In the genomic region with DNA sequence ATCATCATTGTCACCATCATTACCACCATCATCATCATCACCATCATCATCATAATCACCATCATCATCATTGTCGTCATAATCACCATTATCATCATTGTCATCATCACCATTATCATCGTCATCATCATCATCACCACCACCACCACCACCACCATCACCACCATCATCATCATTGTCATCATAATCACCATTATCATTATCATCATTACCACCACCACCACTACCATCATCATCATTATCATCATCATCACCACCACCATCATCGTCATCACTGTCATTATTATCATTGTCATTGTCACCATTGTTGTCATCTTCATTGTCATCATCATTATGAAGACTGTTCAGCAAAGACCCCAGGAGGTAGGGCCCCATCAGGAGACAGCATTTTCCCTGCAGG, we compare ENCODE assay signal across 36 cellular contexts. TPM values are rescaled to one million over a fixed set of nuclear protein-coding genes. Genes with fewer than 3 reads are reported as not detected.
"Had no signal": no experiment of that assay in that cellular context is flagged by ENCODE, and none has a peak within 500 bp of the region (broad histone marks: within the 10 kb centered on the region; RNA-seq: fewer than 3 reads in every experiment).

No MANE protein-coding gene starts in this region.

- H3K4me3 ChIP-seq: adrenal gland, body of pancreas, cardiac muscle cell, colonic mucosa had no signal

- DNase-seq: activated B cell treated with CpG ODN at 0.5 μM for 24 hours; activated CD4-positive, alpha-beta memory T cell treated with anti-CD3 and anti-CD28 coated beads for 36 hours; activated CD4-positive, alpha-beta T cell treated with anti-CD3 and anti-CD28 coated beads for 48 hours; activated CD4-positive, alpha-beta T cell treated with anti-CD3 and anti-CD28 coated beads, Interleukin-2, amount 50 U/mL, for 1 hour; activated CD8-positive, alpha-beta memory T cell treated with anti-CD3 and anti-CD28 coated beads, Interleukin-2, amount 10 ng/mL, durations not matched to agents 7 days and 5 days; activated CD8-positive, alpha-beta memory T cell treated with anti-CD3 and anti-CD28 coated beads, Interleukin-2, amount 50 U/mL, for 4 hours; activated CD8-positive, alpha-beta T cell treated with anti-CD3 and anti-CD28 coated beads, Interleukin-2, amount 10 ng/mL, durations not matched to agents 7 days and 5 days; activated effector memory CD4-positive, alpha-beta T cell treated with anti-CD3 and anti-CD28 coated beads, Interleukin-2, amount 50 U/mL, for 16 hours; activated naive CD4-positive, alpha-beta T cell treated with anti-CD3 and anti-CD28 coated beads for 36 hours; activated naive CD8-positive, alpha-beta T cell treated with anti-CD3 and anti-CD28 coated beads for 36 hours; activated naive CD8-positive, alpha-beta T cell treated with anti-CD3 and anti-CD28 coated beads, Interleukin-2, amount 50 U/mL, for 24 hours; activated T-cell treated with anti-CD3 and anti-CD28 coated beads, Interleukin-2, amount 50 U/mL, for 1 hour; activated T-cell treated with anti-CD3 and anti-CD28 coated beads, Interleukin-2, amount 50 U/mL, for 48 hours; adrenal gland; amygdala; aorta; body of pancreas; central memory CD4-positive, alpha-beta T cell; cerebellar nuclear complex; colonic mucosa; effector CD8-positive, alpha-beta T cell; foreskin fibroblast; head of caudate nucleus; T-helper 17 cell; T1000; WERI-Rb-1 had no signal

- H3K27ac Mint-ChIP-seq: activated B cell treated with CpG ODN at 0.5 μM for 24 hours; activated CD4-positive, alpha-beta memory T cell treated with anti-CD3 and anti-CD28 coated beads for 36 hours; activated CD8-positive, alpha-beta memory T cell treated with anti-CD3 and anti-CD28 coated beads, Interleukin-2, amount 10 ng/mL, durations not matched to agents 7 days and 5 days; activated CD8-positive, alpha-beta T cell treated with anti-CD3 and anti-CD28 coated beads, Interleukin-2, amount 10 ng/mL, durations not matched to agents 7 days and 5 days; activated naive CD4-positive, alpha-beta T cell treated with anti-CD3 and anti-CD28 coated beads for 36 hours; activated naive CD4-positive, alpha-beta T cell treated with anti-CD3 and anti-CD28 coated beads, Interleukin-2, amount 50 U/mL, for 24 hours; activated naive CD8-positive, alpha-beta T cell treated with anti-CD3 and anti-CD28 coated beads for 36 hours; activated naive CD8-positive, alpha-beta T cell treated with anti-CD3 and anti-CD28 coated beads, Interleukin-2, amount 50 U/mL, for 24 hours; activated T-helper 1 cell treated with anti-CD3 and anti-CD28 coated beads, Interleukin-12 subunit alpha, Interleukin-12 subunit beta, Interleukin-2, Interleukin-4 antibody, amounts not matched to agents 30 ng/mL and 10 ng/mL and 1 ng/mL, durations not matched to agents 14 hours and 24 hours and 36 hours; activated T-helper 2 cell treated with anti-CD3 and anti-CD28 coated beads, Interferon-gamma antibody, Interleukin-2, Interleukin-4, amounts not matched to agents 10 μg/mL and 5 μg/mL and 100 μg/mL, durations not matched to agents 14 hours and 24 hours and 36 hours; T-helper 17 cell; T-helper 2 cell treated with Interferon-gamma antibody and Interleukin-4, amounts not matched to agents 5 μg/mL and 100 μg/mL, for 36 hours had no signal

- ATAC-seq: activated CD8-positive, alpha-beta memory T cell treated with anti-CD3 and anti-CD28 coated beads, Interleukin-2, amount 10 ng/mL, durations not matched to agents 7 days and 5 days; activated CD8-positive, alpha-beta T cell treated with anti-CD3 and anti-CD28 coated beads, Interleukin-2, amount 10 ng/mL, durations not matched to agents 7 days and 5 days; activated naive CD8-positive, alpha-beta T cell treated with anti-CD3 and anti-CD28 coated beads, Interleukin-2, amount 50 U/mL, for 24 hours; body of pancreas; esophagus mucosa; T-helper 17 cell had no signal

- FAIRE-seq: endometrium, frontal cortex had no signal

- H3K36me3 ChIP-seq: adrenal gland, cardiac muscle cell, colonic mucosa, WERI-Rb-1 had no signal

- H3K27me3 ChIP-seq: adrenal gland, body of pancreas, cardiac muscle cell, colonic mucosa had no signal

- H3K27ac ChIP-seq: adrenal gland, body of pancreas, cardiac muscle cell, colonic mucosa, WERI-Rb-1 had no signal

- H3K4me1 ChIP-seq: adrenal gland, colonic mucosa had no signal

- H3K9me3 ChIP-seq: adrenal gland, body of pancreas, colonic mucosa had no signal

- H3K4me3 Mint-ChIP-seq: activated B cell treated with CpG ODN at 0.5 μM for 24 hours; activated CD4-positive, alpha-beta memory T cell treated with anti-CD3 and anti-CD28 coated beads for 36 hours; activated CD8-positive, alpha-beta memory T cell treated with anti-CD3 and anti-CD28 coated beads, Interleukin-2, amount 10 ng/mL, durations not matched to agents 7 days and 5 days; activated CD8-positive, alpha-beta T cell treated with anti-CD3 and anti-CD28 coated beads, Interleukin-2, amount 10 ng/mL, durations not matched to agents 7 days and 5 days; activated naive CD4-positive, alpha-beta T cell treated with anti-CD3 and anti-CD28 coated beads for 36 hours; activated naive CD4-positive, alpha-beta T cell treated with anti-CD3 and anti-CD28 coated beads, Interleukin-2, amount 50 U/mL, for 24 hours; activated naive CD8-positive, alpha-beta T cell treated with anti-CD3 and anti-CD28 coated beads for 36 hours; activated naive CD8-positive, alpha-beta T cell treated with anti-CD3 and anti-CD28 coated beads, Interleukin-2, amount 50 U/mL, for 24 hours; activated T-helper 1 cell treated with anti-CD3 and anti-CD28 coated beads, Interleukin-12 subunit alpha, Interleukin-12 subunit beta, Interleukin-2, Interleukin-4 antibody, amounts not matched to agents 30 ng/mL and 10 ng/mL and 1 ng/mL, durations not matched to agents 14 hours and 24 hours and 36 hours; T-helper 17 cell; T-helper 2 cell treated with Interferon-gamma antibody and Interleukin-4, amounts not matched to agents 5 μg/mL and 100 μg/mL, for 36 hours had no signal

- H3K9me3 Mint-ChIP-seq: activated naive CD8-positive, alpha-beta T cell treated with anti-CD3 and anti-CD28 coated beads for 36 hours; T-helper 2 cell treated with Interferon-gamma antibody and Interleukin-4, amounts not matched to agents 5 μg/mL and 100 μg/mL, for 36 hours had no signal

- H3K36me3 Mint-ChIP-seq: activated CD8-positive, alpha-beta memory T cell treated with anti-CD3 and anti-CD28 coated beads, Interleukin-2, amount 10 ng/mL, durations not matched to agents 7 days and 5 days; activated naive CD4-positive, alpha-beta T cell treated with anti-CD3 and anti-CD28 coated beads, Interleukin-2, amount 50 U/mL, for 24 hours; activated naive CD8-positive, alpha-beta T cell treated with anti-CD3 and anti-CD28 coated beads for 36 hours had no signal

- H3K27me3 Mint-ChIP-seq: activated CD4-positive, alpha-beta memory T cell treated with anti-CD3 and anti-CD28 coated beads for 36 hours; activated naive CD4-positive, alpha-beta T cell treated with anti-CD3 and anti-CD28 coated beads, Interleukin-2, amount 50 U/mL, for 24 hours; activated naive CD8-positive, alpha-beta T cell treated with anti-CD3 and anti-CD28 coated beads for 36 hours; T-helper 17 cell had no signal

- H3K4me1 Mint-ChIP-seq: activated B cell treated with CpG ODN at 0.5 μM for 24 hours; activated CD8-positive, alpha-beta memory T cell treated with anti-CD3 and anti-CD28 coated beads, Interleukin-2, amount 10 ng/mL, durations not matched to agents 7 days and 5 days; activated naive CD8-positive, alpha-beta T cell treated with anti-CD3 and anti-CD28 coated beads for 36 hours; activated naive CD8-positive, alpha-beta T cell treated with anti-CD3 and anti-CD28 coated beads, Interleukin-2, amount 50 U/mL, for 24 hours; T-helper 17 cell had no signal

RNA-seq across cellular contexts. Expression of a gene that starts 33.3 kb away (rescaled TPM):
- total RNA-seq: dermis microvascular lymphatic vessel endothelial cell, epithelial cell of proximal tubule had no signal
